Comparison of ENCODE assay signal across 8 cellular contexts in the genomic region with DNA sequence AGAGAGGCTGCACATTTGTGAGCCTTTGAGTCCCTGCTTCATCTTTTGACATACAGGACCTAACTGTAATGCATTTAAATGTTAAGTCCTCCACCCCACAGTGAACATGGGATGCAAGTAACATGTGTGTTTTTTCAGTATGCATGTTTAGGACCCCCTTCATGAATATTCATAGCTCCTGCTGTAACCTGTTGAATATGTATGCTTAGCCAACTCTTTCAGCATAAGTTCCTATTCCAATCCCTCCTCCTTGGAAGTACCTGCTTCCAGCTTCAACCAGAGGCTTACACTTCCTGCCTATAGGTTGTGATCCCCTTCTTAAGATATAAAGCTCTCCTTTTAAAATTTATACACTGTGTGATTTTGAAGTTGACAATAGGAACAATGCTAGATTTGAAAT. TPM values are rescaled to one million over a fixed set of nuclear protein-coding genes. Genes with fewer than 3 reads are reported as not detected.
"Had no signal": no experiment of that assay in that cellular context is flagged by ENCODE, and none has a peak within 500 bp of the region (broad histone marks: within the 10 kb centered on the region; RNA-seq: fewer than 3 reads in every experiment).

No MANE protein-coding gene starts in this region.

- FAIRE-seq: H54, HTR-8/SVneo, K562 had no signal

- DNase-seq: GOT3, H9, HCEC 1CT, IMR-90 had no signal

- H3K4me3 Mint-ChIP-seq: H9 had no signal

- H3K4me1 Mint-ChIP-seq: H9 had no signal

- H3K4me3 ChIP-seq: K562 had no signal

- H3K27ac Mint-ChIP-seq: H9 had no signal

RNA-seq across cellular contexts. Expression of a gene that starts 36.9 kb away (rescaled TPM):
- total RNA-seq: HT-29 had no signal
